ENCODE assay signal across 22 cellular contexts in the genomic region with DNA sequence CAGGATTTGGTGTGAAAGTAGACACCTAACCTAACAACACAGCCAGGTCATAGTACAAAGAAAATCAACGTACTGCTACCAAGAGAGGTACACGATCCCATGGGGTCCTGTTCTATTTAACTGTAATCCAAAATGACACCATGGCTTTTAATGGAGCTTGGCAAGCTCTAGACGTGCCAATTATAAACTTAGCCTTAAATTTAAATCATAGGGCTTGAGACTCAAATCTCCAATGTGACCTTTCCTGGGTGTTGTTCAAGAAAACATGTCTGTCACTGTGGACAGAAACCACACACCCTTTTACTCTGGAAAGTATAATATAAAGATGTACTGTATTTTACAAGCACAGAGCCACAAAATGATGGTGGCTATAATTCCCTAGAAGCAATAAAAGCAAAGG.
"Had no signal": no experiment of that assay in that cellular context is flagged by ENCODE, and none has a peak within 500 bp of the region (broad histone marks: within the 10 kb centered on the region; RNA-seq: fewer than 3 reads in every experiment).

No MANE protein-coding gene starts in this region.

- H3K36me3 ChIP-seq: esophagus muscularis mucosa, stomach, thoracic aorta had no signal

- H3K27me3 Mint-ChIP-seq: dendritic cell treated with granulocyte-macrophage colony-stimulating factor and Interleukin-4, amounts not matched to agents 40 ng/mL and 50 ng/mL, for 4 days had no signal

- H3K4me1 ChIP-seq: psoas muscle, stomach had no signal

- H3K27me3 ChIP-seq: esophagus muscularis mucosa, stomach had no signal

- DNase-seq: effector memory CD8-positive, alpha-beta T cell; foreskin fibroblast; hippocampal formation; mesenchymal stem cell; midbrain; naive B cell; occipital lobe; psoas muscle; small intestine; stimulated activated CD4-positive, alpha-beta T cell treated with anti-CD3 and anti-CD28 coated beads, Interleukin-12 subunit alpha, Interleukin-12 subunit beta, amount 100 ng/mL, for 4 hours; stimulated activated naive CD4-positive, alpha-beta T cell; stomach; substantia nigra; trophoblast cell had no signal

- H3K4me3 Mint-ChIP-seq: dendritic cell treated with granulocyte-macrophage colony-stimulating factor and Interleukin-4, amounts not matched to agents 40 ng/mL and 50 ng/mL, for 4 days; effector memory CD8-positive, alpha-beta T cell; naive B cell; nephron had no signal

- H3K4me3 ChIP-seq: esophagus muscularis mucosa, lung, psoas muscle, stomach, thoracic aorta had no signal

- H3K27ac ChIP-seq: epithelial cell of prostate, psoas muscle, thoracic aorta had no signal

- H3K9me3 Mint-ChIP-seq: naive B cell had no signal

- H3K36me3 Mint-ChIP-seq: naive B cell had no signal

- H3K27ac Mint-ChIP-seq: dendritic cell treated with granulocyte-macrophage colony-stimulating factor and Interleukin-4, amounts not matched to agents 40 ng/mL and 50 ng/mL, for 4 days; effector memory CD8-positive, alpha-beta T cell; naive B cell; nephron had no signal

- H3K4me1 Mint-ChIP-seq: naive B cell, nephron had no signal

- H3K9me3 ChIP-seq: esophagus muscularis mucosa, psoas muscle, stomach, thoracic aorta had no signal

- ATAC-seq: effector memory CD8-positive, alpha-beta T cell; left lobe of liver; sciatic nerve had no signal
